ENCODE assay signal across 1 cellular context in the genomic region with DNA sequence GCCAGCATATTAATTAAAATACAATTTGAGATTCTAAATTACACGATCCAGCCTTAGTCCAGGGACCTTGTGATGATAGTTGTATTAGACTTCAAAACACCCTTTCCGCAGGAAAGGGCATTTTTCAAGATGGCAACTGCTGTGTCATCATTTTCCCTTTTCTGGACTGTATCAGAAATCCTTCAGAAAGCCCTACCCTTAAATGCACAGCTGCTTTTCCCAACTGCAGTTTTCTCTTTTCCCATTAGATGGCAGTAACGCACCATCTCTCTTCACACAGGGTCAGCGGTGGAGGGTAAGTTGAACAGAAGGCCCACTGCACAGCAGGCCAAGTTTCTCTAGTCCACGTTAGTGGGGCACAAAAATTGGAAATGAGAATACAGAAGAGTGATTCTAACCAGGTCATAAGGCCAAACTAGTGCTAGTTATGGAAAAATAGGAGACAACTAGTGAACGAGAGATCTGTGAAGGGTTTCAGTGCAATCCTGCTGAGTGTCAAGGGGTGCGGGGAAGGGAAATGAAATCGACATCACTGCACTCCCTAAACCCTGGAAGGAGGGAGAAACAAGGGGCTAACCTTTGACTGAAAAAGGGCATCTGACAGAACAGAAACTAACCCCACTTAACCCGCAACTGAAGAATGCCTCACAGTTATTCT.
TF ChIP-seq lines count a peak whose summit lies in the region.

No MANE protein-coding gene starts in this region.

TF ChIP-seq in K562, 482 proteins besides CTCF, POLR2A, EP300 and RAD21 (continued from another document):
- TF ChIP-seq PATZ1 (CRISPR knock-in tag; IDR thresholded peaks at IDR 0.05; ENCODE audit: borderline replicate concordance) = no peak
- TF ChIP-seq GTF2E2 (tag; IDR thresholded peaks at IDR 0.05) = no peak
- TF ChIP-seq ZNF384 (IDR thresholded peaks at IDR 0.05; ENCODE audit: low read depth, low read length) = 0 out of 2 replicates have a peak, but pooled peaks have one; percentile 13
- no peak for TF ChIP-seq FOXM1 (IDR thresholded peaks at IDR 0.05; ENCODE audit: low read depth)
- no peak for TF ChIP-seq FOXM1 (CRISPR knock-in tag; IDR thresholded peaks at IDR 0.05; ENCODE audit: low read depth)
- TF ChIP-seq GABPB2 (CRISPR knock-in tag; conservative IDR thresholded peaks at IDR 0.05) = no peak
- peak; percentile 100 for TF ChIP-seq ZNF316 (IDR thresholded peaks at IDR 0.05)
- no peak for TF ChIP-seq ZNF589 (CRISPR knock-in tag; IDR thresholded peaks at IDR 0.05; ENCODE audit: low read depth)
- TF ChIP-seq NFRKB (IDR thresholded peaks at IDR 0.05; ENCODE audit: low read depth) = no peak
- TF ChIP-seq, protein P1, sequence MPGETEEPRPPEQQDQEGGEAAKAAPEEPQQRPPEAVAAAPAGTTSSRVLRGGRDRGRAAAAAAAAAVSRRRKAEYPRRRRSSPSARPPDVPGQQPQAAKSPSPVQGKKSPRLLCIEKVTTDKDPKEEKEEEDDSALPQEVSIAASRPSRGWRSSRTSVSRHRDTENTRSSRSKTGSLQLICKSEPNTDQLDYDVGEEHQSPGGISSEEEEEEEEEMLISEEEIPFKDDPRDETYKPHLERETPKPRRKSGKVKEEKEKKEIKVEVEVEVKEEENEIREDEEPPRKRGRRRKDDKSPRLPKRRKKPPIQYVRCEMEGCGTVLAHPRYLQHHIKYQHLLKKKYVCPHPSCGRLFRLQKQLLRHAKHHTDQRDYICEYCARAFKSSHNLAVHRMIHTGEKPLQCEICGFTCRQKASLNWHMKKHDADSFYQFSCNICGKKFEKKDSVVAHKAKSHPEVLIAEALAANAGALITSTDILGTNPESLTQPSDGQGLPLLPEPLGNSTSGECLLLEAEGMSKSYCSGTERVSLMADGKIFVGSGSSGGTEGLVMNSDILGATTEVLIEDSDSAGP (CRISPR knock-in tag; IDR thresholded peaks at IDR 0.05) = no peak
- TF ChIP-seq CREBBP (IDR thresholded peaks at IDR 0.05; ENCODE audit: low read depth, low read length) = no peak
- TF ChIP-seq RCOR1 (IDR thresholded peaks at IDR 0.05; ENCODE audit: borderline replicate concordance in 1 of 2, low read depth in 2 of 2, low read length in 2 of 2) = peak in 1 of 2 experiments; percentile 53; a peak in 1 of 4 replicates
- TF ChIP-seq, protein P2, sequence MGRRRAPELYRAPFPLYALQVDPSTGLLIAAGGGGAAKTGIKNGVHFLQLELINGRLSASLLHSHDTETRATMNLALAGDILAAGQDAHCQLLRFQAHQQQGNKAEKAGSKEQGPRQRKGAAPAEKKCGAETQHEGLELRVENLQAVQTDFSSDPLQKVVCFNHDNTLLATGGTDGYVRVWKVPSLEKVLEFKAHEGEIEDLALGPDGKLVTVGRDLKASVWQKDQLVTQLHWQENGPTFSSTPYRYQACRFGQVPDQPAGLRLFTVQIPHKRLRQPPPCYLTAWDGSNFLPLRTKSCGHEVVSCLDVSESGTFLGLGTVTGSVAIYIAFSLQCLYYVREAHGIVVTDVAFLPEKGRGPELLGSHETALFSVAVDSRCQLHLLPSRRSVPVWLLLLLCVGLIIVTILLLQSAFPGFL (CRISPR knock-in tag; IDR thresholded peaks at IDR 0.05) = 0 out of 2 replicates have a peak, but pooled peaks have one; percentile 53
- peak in 1 of 2 experiments; percentile 87; a peak in 2 of 4 replicates for TF ChIP-seq SRF (CRISPR knock-in tag; IDR thresholded peaks at IDR 0.05)
- no peak for TF ChIP-seq MEF2A (IDR thresholded peaks at IDR 0.05; ENCODE audit: control insufficient read depth, low read depth, low read length)
- TF ChIP-seq SIN3B (IDR thresholded peaks at IDR 0.05; ENCODE audit: low read depth) = peak; percentile 36; the same call in 1 of the 2 replicates
- no peak for TF ChIP-seq BRF2 (IDR thresholded peaks at IDR 0.05; ENCODE audit: borderline replicate concordance, insufficient read depth, insufficient read length)
- TF ChIP-seq ATF1 (CRISPR knock-in tag; IDR thresholded peaks at IDR 0.05) = no peak
- TF ChIP-seq ATF1 (tag; IDR thresholded peaks at IDR 0.05) = peak; percentile 18; the same call in 1 of the 2 replicates
- peak; percentile 100 for TF ChIP-seq MAFG (tag; conservative IDR thresholded peaks at IDR 0.05)
- TF ChIP-seq SMC3 (conservative IDR thresholded peaks at IDR 0.05; ENCODE audit: insufficient read depth, low read depth, low read length) = peak; percentile 89
- TF ChIP-seq THRAP3 (IDR thresholded peaks at IDR 0.05; ENCODE audit: borderline replicate concordance) = 0 out of 2 replicates have a peak, but pooled peaks have one; percentile 59
- TF ChIP-seq HDAC2 (IDR thresholded peaks at IDR 0.05) = no peak
- peak; percentile 45; the same call in 1 of the 2 replicates for TF ChIP-seq TFAP4 (CRISPR knock-in tag; IDR thresholded peaks at IDR 0.05; ENCODE audit: borderline replicate concordance)
- no peak for TF ChIP-seq CSDE1 (IDR thresholded peaks at IDR 0.05)
- peak in 1 of 3 experiments; percentile 74 for TF ChIP-seq YY1 (IDR thresholded peaks at IDR 0.05; ENCODE audit: borderline replicate concordance in 1 of 3, control insufficient read depth in 1 of 3, extremely low read depth in 1 of 3, insufficient read depth in 3 of 3, insufficient read length in 1 of 3, insufficient replicate concordance in 2 of 3, low read depth in 1 of 3, low read length in 2 of 3)
- no peak for TF ChIP-seq RHOXF2B (CRISPR knock-in tag; conservative IDR thresholded peaks at IDR 0.05)
- no peak for TF ChIP-seq TBP (optimal IDR thresholded peaks at IDR 0.05; ENCODE audit: low read depth, low read length)
- no peak for TF ChIP-seq ETV1 (tag; conservative IDR thresholded peaks at IDR 0.05; ENCODE audit: low read depth)
- no peak for TF ChIP-seq HNRNPK (IDR thresholded peaks at IDR 0.05; ENCODE audit: low read depth, low read length, poor library complexity, severe bottlenecking)
- TF ChIP-seq, protein P3, sequence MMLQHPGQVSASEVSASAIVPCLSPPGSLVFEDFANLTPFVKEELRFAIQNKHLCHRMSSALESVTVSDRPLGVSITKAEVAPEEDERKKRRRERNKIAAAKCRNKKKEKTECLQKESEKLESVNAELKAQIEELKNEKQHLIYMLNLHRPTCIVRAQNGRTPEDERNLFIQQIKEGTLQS (IDR thresholded peaks at IDR 0.05) = no peak
- TF ChIP-seq, protein P3 (CRISPR knock-in tag; conservative IDR thresholded peaks at IDR 0.05) = peak; percentile 65
- TF ChIP-seq MECOM (CRISPR knock-in tag; IDR thresholded peaks at IDR 0.05) = no peak
- no peak for TF ChIP-seq MTA2 (IDR thresholded peaks at IDR 0.05; ENCODE audit: low read depth)
- TF ChIP-seq HDAC8 (tag; IDR thresholded peaks at IDR 0.05) = no peak
- no peak for TF ChIP-seq CREB1 (IDR thresholded peaks at IDR 0.05)
- TF ChIP-seq CREB1 (CRISPR knock-in tag; IDR thresholded peaks at IDR 0.05) = no peak
- no peak for TF ChIP-seq CBX5 (IDR thresholded peaks at IDR 0.05; ENCODE audit: borderline replicate concordance, low read depth)
- no peak for TF ChIP-seq CEBPG (CRISPR knock-in tag; IDR thresholded peaks at IDR 0.05)
- TF ChIP-seq CEBPG (tag; conservative IDR thresholded peaks at IDR 0.05 in 1 of 2, IDR thresholded peaks at IDR 0.05 in 1 of 2) = peak in 1 of 2 experiments; percentile 42; a peak in 1 of 4 replicates
- no peak for TF ChIP-seq PHF8 (IDR thresholded peaks at IDR 0.05; ENCODE audit: borderline replicate concordance, low read length)
- TF ChIP-seq HCFC1 (IDR thresholded peaks at IDR 0.05; ENCODE audit: low read depth, low read length) = peak; percentile 30; the same call in 1 of the 2 replicates
- TF ChIP-seq CC2D1A (IDR thresholded peaks at IDR 0.05) = peak; percentile 75; the same call in 1 of the 2 replicates
- no peak for TF ChIP-seq SMAD2 (IDR thresholded peaks at IDR 0.05; ENCODE audit: low read depth, low read length)
- peak; percentile 42; the same call in 1 of the 2 replicates for TF ChIP-seq STAG1 (CRISPR knock-in tag; IDR thresholded peaks at IDR 0.05; ENCODE audit: borderline replicate concordance)
- TF ChIP-seq, protein P4, sequence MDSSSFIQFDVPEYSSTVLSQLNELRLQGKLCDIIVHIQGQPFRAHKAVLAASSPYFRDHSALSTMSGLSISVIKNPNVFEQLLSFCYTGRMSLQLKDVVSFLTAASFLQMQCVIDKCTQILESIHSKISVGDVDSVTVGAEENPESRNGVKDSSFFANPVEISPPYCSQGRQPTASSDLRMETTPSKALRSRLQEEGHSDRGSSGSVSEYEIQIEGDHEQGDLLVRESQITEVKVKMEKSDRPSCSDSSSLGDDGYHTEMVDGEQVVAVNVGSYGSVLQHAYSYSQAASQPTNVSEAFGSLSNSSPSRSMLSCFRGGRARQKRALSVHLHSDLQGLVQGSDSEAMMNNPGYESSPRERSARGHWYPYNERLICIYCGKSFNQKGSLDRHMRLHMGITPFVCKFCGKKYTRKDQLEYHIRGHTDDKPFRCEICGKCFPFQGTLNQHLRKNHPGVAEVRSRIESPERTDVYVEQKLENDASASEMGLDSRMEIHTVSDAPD (CRISPR knock-in tag; IDR thresholded peaks at IDR 0.05) = no peak
- TF ChIP-seq POLR2H (tag; IDR thresholded peaks at IDR 0.05; ENCODE audit: low read depth) = no peak
- no peak for TF ChIP-seq ETV6 (IDR thresholded peaks at IDR 0.05; ENCODE audit: borderline replicate concordance in 1 of 2, low read depth in 2 of 2, low read length in 1 of 2)
- TF ChIP-seq ETV6 (CRISPR knock-in tag; IDR thresholded peaks at IDR 0.05; ENCODE audit: borderline replicate concordance) = no peak
- no peak for TF ChIP-seq PCBP2 (IDR thresholded peaks at IDR 0.05; ENCODE audit: low read depth, low read length, poor library complexity, severe bottlenecking)
- TF ChIP-seq, protein P5, sequence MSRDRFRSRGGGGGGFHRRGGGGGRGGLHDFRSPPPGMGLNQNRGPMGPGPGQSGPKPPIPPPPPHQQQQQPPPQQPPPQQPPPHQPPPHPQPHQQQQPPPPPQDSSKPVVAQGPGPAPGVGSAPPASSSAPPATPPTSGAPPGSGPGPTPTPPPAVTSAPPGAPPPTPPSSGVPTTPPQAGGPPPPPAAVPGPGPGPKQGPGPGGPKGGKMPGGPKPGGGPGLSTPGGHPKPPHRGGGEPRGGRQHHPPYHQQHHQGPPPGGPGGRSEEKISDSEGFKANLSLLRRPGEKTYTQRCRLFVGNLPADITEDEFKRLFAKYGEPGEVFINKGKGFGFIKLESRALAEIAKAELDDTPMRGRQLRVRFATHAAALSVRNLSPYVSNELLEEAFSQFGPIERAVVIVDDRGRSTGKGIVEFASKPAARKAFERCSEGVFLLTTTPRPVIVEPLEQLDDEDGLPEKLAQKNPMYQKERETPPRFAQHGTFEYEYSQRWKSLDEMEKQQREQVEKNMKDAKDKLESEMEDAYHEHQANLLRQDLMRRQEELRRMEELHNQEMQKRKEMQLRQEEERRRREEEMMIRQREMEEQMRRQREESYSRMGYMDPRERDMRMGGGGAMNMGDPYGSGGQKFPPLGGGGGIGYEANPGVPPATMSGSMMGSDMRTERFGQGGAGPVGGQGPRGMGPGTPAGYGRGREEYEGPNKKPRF (IDR thresholded peaks at IDR 0.05; ENCODE audit: low read depth, low read length) = no peak
- no peak for TF ChIP-seq JUNB (CRISPR knock-in tag; conservative IDR thresholded peaks at IDR 0.05)
- TF ChIP-seq, protein P6, sequence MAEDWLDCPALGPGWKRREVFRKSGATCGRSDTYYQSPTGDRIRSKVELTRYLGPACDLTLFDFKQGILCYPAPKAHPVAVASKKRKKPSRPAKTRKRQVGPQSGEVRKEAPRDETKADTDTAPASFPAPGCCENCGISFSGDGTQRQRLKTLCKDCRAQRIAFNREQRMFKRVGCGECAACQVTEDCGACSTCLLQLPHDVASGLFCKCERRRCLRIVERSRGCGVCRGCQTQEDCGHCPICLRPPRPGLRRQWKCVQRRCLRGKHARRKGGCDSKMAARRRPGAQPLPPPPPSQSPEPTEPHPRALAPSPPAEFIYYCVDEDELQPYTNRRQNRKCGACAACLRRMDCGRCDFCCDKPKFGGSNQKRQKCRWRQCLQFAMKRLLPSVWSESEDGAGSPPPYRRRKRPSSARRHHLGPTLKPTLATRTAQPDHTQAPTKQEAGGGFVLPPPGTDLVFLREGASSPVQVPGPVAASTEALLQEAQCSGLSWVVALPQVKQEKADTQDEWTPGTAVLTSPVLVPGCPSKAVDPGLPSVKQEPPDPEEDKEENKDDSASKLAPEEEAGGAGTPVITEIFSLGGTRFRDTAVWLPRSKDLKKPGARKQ (CRISPR knock-in tag; IDR thresholded peaks at IDR 0.05) = 0 out of 2 replicates have a peak, but pooled peaks have one; percentile 57
- TF ChIP-seq GATAD2B (IDR thresholded peaks at IDR 0.05; ENCODE audit: borderline replicate concordance) = peak; percentile 16; the same call in 1 of the 2 replicates
- TF ChIP-seq RB1 (IDR thresholded peaks at IDR 0.05; ENCODE audit: low read depth) = peak; percentile 65; the same call in 1 of the 2 replicates
- no peak for TF ChIP-seq KDM4B (IDR thresholded peaks at IDR 0.05; ENCODE audit: borderline replicate concordance in 2 of 2, low read depth in 1 of 2)
